Comparison of ENCODE assay signal across 8 cellular contexts in genomic region chr17:68020451-68020779, GRCh38. TPM values are rescaled to one million over a fixed set of nuclear protein-coding genes. Genes with fewer than 3 reads are reported as not detected.
A peak's percentile ranks its signal among the peaks of the same experiment; 100 is the strongest.
DNase-seq lines count a peak whose midpoint lies in the region; ATAC-seq, FAIRE-seq and TF ChIP-seq lines count a peak whose summit lies in the region.

No MANE protein-coding gene starts in this region.

- no peak overlapping the region for H4K8ac ChIP-seq in neuronal stem cell (ENCODE audit: low read depth, low read length)

- no peak for TF ChIP-seq POLR2A in esophagus muscularis mucosa (IDR thresholded peaks at IDR 0.05; ENCODE audit: low read depth)

- TF ChIP-seq CTCF in 22Rv1 (IDR thresholded peaks at IDR 0.05) (no peak), RWPE1 (conservative IDR thresholded peaks at IDR 0.05; ENCODE audit: low read depth) (no peak), esophagus muscularis mucosa (IDR thresholded peaks at IDR 0.05) (no peak)

- ATAC-seq in GM19043 (IDR thresholded peaks at IDR 0.05; ENCODE audit: low read depth, unreplicated experiment): peak; percentile 6

- intact Hi-C loops in esophagus muscularis mucosa (cut with DNase I): loop anchor here (1.0 kb wide), 1 partner anchor 27 kb away; no protein-coding TSS in a partner anchor

- H3K23ac ChIP-seq in neuronal stem cell (ENCODE audit: low read depth, low read length, poor library complexity): no peak overlapping the region

- no peaks in the 10 kb centered on the region for H3K9me3 ChIP-seq in esophagus muscularis mucosa
- no peaks in the 10 kb centered on the region for H3K9me3 ChIP-seq in neuronal stem cell (replicated peaks in 1 of 2; ENCODE audit: control insufficient read depth in 2 of 2, insufficient read depth in 1 of 2, low read depth in 1 of 2, low read length in 2 of 2)

- H3K18ac ChIP-seq in neuronal stem cell (ENCODE audit: low read length): peak overlapping the region; percentile 69

- H3K36me3 ChIP-seq in esophagus muscularis mucosa (no peaks in the 10 kb centered on the region), neuronal stem cell (replicated peaks in 1 of 2; ENCODE audit: control insufficient read depth in 2 of 2, insufficient read depth in 2 of 2, low read length in 2 of 2) (no peaks in the 10 kb centered on the region)

- peak overlapping the region; percentile 89 for H2AFZ ChIP-seq in neuronal stem cell (ENCODE audit: low read length)

- H2BK120ac ChIP-seq in neuronal stem cell (ENCODE audit: low read depth, low read length): no peak overlapping the region

- no peak overlapping the region for H2AK5ac ChIP-seq in neuronal stem cell (ENCODE audit: low read depth, low read length)

- peaks cover 8 to 19% (median 14%) of the 10 kb centered on the region in 4 donors for H3K4me1 ChIP-seq in esophagus muscularis mucosa
- no peaks in the 10 kb centered on the region for H3K4me1 ChIP-seq in neuronal stem cell (ENCODE audit: control insufficient read depth in 2 of 2, insufficient read depth in 1 of 2, low read depth in 1 of 2, low read length in 2 of 2)

- TF ChIP-seq EP300 in esophagus muscularis mucosa (IDR thresholded peaks at IDR 0.05): no peak

- no peak for DNase-seq in RWPE1 (ENCODE audit: low spot score)
- no peak for DNase-seq in esophagus muscularis mucosa (ENCODE audit: extremely low spot score)
- DNase-seq in neuronal stem cell (ENCODE audit: low spot score): no peak
- DNase-seq in NCI-H1930 (lab: John Stamatoyannopoulos, UW): no peak
- DNase-seq in T-helper 9 cell: no peak
- no peak for DNase-seq in HTR-8/SVneo (ENCODE audit: insufficient read length, low spot score)

- H2BK5ac ChIP-seq in neuronal stem cell (ENCODE audit: low read length): no peak overlapping the region

- peak overlapping the region; percentile 77 for H3K4me2 ChIP-seq in neuronal stem cell (ENCODE audit: insufficient read depth, low read length, poor library complexity, severe bottlenecking)

- H3K9ac ChIP-seq in neuronal stem cell (ENCODE audit: low read depth, low read length, poor library complexity): no peak overlapping the region

- no peak overlapping the region for H2BK12ac ChIP-seq in neuronal stem cell (ENCODE audit: low read length)

- H3K27ac ChIP-seq in 22Rv1 (peak overlapping the region; percentile 92), RWPE1 (peak overlapping the region; percentile 87), esophagus muscularis mucosa (replicated peaks in 1 of 4) (peak overlapping the region; percentile 86 to 91 (median 88)), neuronal stem cell (replicated peaks; ENCODE audit: low read length) (peak overlapping the region; percentile 68)

- H3K4ac ChIP-seq in neuronal stem cell (ENCODE audit: low read length): no peak overlapping the region

- POLR2A ChIA-PET in RWPE1 (lab: Yijun Ruan, JAX; ENCODE audit: low non-redundant PET): no interaction called here

- no peak overlapping the region for H3K14ac ChIP-seq in neuronal stem cell (ENCODE audit: low read length)

- H4K91ac ChIP-seq in neuronal stem cell (ENCODE audit: low read depth, low read length, poor library complexity): no peak overlapping the region

- FAIRE-seq in HTR-8/SVneo (lab: Jason Lieb, UNC): no peak

- 2% methylated on average over 10 of the region's 10 CpGs for WGBS in esophagus muscularis mucosa
- WGBS in neuronal stem cell (ENCODE audit: extremely low coverage in 2 of 2, insufficient read length in 2 of 2, insufficient replicate concordance in 1 of 2), 2 donors: no CpG with 5 or more reads among the region's 10 CpGs

- H3K4me3 ChIP-seq in esophagus muscularis mucosa (peak overlapping the region; percentile 55 to 69 (median 66)), neuronal stem cell (ENCODE audit: low read length in 2 of 2) (peak overlapping the region; percentile 55 to 78)

- H3K79me1 ChIP-seq in neuronal stem cell (ENCODE audit: low read depth, low read length): no peaks in the 10 kb centered on the region

- no peak overlapping the region for H2BK15ac ChIP-seq in neuronal stem cell (ENCODE audit: low read length)

- CTCF ChIA-PET in RWPE1 (lab: Yijun Ruan, JAX): interaction anchor here (0.6 to 1.3 kb wide), 3 partner anchors 16 to 303 kb away, joined by 3 to 6 read pairs (median 4); no protein-coding TSS in a partner anchor

- H3K27me3 ChIP-seq in esophagus muscularis mucosa (no peaks in the 10 kb centered on the region), neuronal stem cell (ENCODE audit: control insufficient read depth in 3 of 3, insufficient read depth in 3 of 3, low read depth in 1 of 3, low read length in 3 of 3) (no peaks in the 10 kb centered on the region)

RNA-seq across cellular contexts. Expression of gene KPNA2, which starts 15.1 kb away (rescaled TPM):
- total RNA-seq in esophagus muscularis mucosa: 10 to 100 TPM; 11.2 to 26.3 (median 18.6) TPM
- 370 TPM for polyA plus RNA-seq in neuronal stem cell (2013, experiment 1 of 2)
- polyA plus RNA-seq in neuronal stem cell (2013, experiment 2 of 2): 366 TPM

RNA-seq across cellular contexts. Expression of gene C17orf58, which starts 24.1 kb away (rescaled TPM):
- total RNA-seq in esophagus muscularis mucosa: 10 to 100 TPM; 10.3 to 15.0 (median 11.9) TPM
- 24.2 TPM for polyA plus RNA-seq in neuronal stem cell (2013, experiment 1 of 2)
- 24.1 TPM for polyA plus RNA-seq in neuronal stem cell (2013, experiment 2 of 2)
